Comparison of ENCODE assay signal across 1 cellular context in genomic region chr7:4129481-4130122, GRCh38.
TF ChIP-seq lines count a peak whose summit lies in the region.

No MANE protein-coding gene starts in this region.

TF ChIP-seq in H1, 55 proteins besides CTCF, POLR2A, EP300 and RAD21 (continued from another document):
- TF ChIP-seq JUN (IDR thresholded peaks at IDR 0.05; ENCODE audit: low read depth, low read length) (no peak), ZNF274 (IDR thresholded peaks at IDR 0.05; ENCODE audit: borderline replicate concordance, extremely low read depth, low read length) (no peak), KDM4A (IDR thresholded peaks at IDR 0.05; ENCODE audit: low read depth, low read length, severe bottlenecking) (no peak), POU5F1 (IDR thresholded peaks at IDR 0.05; ENCODE audit: low read depth, low read length) (no peak), CREB1 (IDR thresholded peaks at IDR 0.05) (no peak), ATF2 (IDR thresholded peaks at IDR 0.05; ENCODE audit: low read length) (no peak), SUZ12 (IDR thresholded peaks at IDR 0.05; ENCODE audit: low read length) (no peak), SIX5 (IDR thresholded peaks at IDR 0.05; ENCODE audit: low read depth, low read length) (no peak), SAP30 (IDR thresholded peaks at IDR 0.05; ENCODE audit: insufficient read depth, insufficient replicate concordance, low read length) (no peak), NANOG (IDR thresholded peaks at IDR 0.05; ENCODE audit: insufficient read depth, low read depth, low read length, poor library complexity, severe bottlenecking) (no peak)
- TF ChIP-seq, protein P1, sequence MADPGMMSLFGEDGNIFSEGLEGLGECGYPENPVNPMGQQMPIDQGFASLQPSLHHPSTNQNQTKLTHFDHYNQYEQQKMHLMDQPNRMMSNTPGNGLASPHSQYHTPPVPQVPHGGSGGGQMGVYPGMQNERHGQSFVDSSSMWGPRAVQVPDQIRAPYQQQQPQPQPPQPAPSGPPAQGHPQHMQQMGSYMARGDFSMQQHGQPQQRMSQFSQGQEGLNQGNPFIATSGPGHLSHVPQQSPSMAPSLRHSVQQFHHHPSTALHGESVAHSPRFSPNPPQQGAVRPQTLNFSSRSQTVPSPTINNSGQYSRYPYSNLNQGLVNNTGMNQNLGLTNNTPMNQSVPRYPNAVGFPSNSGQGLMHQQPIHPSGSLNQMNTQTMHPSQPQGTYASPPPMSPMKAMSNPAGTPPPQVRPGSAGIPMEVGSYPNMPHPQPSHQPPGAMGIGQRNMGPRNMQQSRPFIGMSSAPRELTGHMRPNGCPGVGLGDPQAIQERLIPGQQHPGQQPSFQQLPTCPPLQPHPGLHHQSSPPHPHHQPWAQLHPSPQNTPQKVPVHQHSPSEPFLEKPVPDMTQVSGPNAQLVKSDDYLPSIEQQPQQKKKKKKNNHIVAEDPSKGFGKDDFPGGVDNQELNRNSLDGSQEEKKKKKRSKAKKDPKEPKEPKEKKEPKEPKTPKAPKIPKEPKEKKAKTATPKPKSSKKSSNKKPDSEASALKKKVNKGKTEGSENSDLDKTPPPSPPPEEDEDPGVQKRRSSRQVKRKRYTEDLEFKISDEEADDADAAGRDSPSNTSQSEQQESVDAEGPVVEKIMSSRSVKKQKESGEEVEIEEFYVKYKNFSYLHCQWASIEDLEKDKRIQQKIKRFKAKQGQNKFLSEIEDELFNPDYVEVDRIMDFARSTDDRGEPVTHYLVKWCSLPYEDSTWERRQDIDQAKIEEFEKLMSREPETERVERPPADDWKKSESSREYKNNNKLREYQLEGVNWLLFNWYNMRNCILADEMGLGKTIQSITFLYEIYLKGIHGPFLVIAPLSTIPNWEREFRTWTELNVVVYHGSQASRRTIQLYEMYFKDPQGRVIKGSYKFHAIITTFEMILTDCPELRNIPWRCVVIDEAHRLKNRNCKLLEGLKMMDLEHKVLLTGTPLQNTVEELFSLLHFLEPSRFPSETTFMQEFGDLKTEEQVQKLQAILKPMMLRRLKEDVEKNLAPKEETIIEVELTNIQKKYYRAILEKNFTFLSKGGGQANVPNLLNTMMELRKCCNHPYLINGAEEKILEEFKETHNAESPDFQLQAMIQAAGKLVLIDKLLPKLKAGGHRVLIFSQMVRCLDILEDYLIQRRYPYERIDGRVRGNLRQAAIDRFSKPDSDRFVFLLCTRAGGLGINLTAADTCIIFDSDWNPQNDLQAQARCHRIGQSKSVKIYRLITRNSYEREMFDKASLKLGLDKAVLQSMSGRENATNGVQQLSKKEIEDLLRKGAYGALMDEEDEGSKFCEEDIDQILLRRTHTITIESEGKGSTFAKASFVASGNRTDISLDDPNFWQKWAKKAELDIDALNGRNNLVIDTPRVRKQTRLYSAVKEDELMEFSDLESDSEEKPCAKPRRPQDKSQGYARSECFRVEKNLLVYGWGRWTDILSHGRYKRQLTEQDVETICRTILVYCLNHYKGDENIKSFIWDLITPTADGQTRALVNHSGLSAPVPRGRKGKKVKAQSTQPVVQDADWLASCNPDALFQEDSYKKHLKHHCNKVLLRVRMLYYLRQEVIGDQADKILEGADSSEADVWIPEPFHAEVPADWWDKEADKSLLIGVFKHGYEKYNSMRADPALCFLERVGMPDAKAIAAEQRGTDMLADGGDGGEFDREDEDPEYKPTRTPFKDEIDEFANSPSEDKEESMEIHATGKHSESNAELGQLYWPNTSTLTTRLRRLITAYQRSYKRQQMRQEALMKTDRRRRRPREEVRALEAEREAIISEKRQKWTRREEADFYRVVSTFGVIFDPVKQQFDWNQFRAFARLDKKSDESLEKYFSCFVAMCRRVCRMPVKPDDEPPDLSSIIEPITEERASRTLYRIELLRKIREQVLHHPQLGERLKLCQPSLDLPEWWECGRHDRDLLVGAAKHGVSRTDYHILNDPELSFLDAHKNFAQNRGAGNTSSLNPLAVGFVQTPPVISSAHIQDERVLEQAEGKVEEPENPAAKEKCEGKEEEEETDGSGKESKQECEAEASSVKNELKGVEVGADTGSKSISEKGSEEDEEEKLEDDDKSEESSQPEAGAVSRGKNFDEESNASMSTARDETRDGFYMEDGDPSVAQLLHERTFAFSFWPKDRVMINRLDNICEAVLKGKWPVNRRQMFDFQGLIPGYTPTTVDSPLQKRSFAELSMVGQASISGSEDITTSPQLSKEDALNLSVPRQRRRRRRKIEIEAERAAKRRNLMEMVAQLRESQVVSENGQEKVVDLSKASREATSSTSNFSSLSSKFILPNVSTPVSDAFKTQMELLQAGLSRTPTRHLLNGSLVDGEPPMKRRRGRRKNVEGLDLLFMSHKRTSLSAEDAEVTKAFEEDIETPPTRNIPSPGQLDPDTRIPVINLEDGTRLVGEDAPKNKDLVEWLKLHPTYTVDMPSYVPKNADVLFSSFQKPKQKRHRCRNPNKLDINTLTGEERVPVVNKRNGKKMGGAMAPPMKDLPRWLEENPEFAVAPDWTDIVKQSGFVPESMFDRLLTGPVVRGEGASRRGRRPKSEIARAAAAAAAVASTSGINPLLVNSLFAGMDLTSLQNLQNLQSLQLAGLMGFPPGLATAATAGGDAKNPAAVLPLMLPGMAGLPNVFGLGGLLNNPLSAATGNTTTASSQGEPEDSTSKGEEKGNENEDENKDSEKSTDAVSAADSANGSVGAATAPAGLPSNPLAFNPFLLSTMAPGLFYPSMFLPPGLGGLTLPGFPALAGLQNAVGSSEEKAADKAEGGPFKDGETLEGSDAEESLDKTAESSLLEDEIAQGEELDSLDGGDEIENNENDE (IDR thresholded peaks at IDR 0.05; ENCODE audit: insufficient replicate concordance, low read length) = no peak
